8 cellular contexts compared by ENCODE assay signal in genomic region chr4:1855334-1856070, GRCh38. TPM values are rescaled to one million over a fixed set of nuclear protein-coding genes. Genes with fewer than 3 reads are reported as not detected.
DNase-seq lines count a peak whose midpoint lies in the region; ATAC-seq and TF ChIP-seq lines count a peak whose summit lies in the region.

No MANE protein-coding gene starts in this region.

- ATAC-seq in Right ventricle myocardium inferior (peak; percentile 2), HG03159 (IDR thresholded peaks at IDR 0.05; ENCODE audit: unreplicated experiment) (peak; percentile 22), GM18861 (IDR thresholded peaks at IDR 0.05; ENCODE audit: unreplicated experiment) (no peak)

- peaks cover 0 to 7% (median 0%) of the 10 kb centered on the region in 4 donors for H3K36me3 ChIP-seq in esophagus muscularis mucosa
- no peaks in the 10 kb centered on the region for H3K36me3 ChIP-seq in neural progenitor cell

- H3K27ac ChIP-seq in esophagus muscularis mucosa (replicated peaks in 1 of 4): peak overlapping the region; percentile 73 to 96 (median 90)
- no peak overlapping the region for H3K27ac ChIP-seq in neural progenitor cell

- H3K9me3 Mint-ChIP-seq in activated CD4-positive, alpha-beta T cell treated with anti-CD3 and anti-CD28 coated beads, Interleukin-2, amount 10 ng/mL, durations not matched to agents 24 days and 14 days: no peaks in the 10 kb centered on the region
- no peaks in the 10 kb centered on the region for H3K9me3 Mint-ChIP-seq in neural progenitor cell

- no peak for TF ChIP-seq EP300 in esophagus muscularis mucosa (IDR thresholded peaks at IDR 0.05)

- H3K4me3 Mint-ChIP-seq in activated CD4-positive, alpha-beta T cell treated with anti-CD3 and anti-CD28 coated beads, Interleukin-2, amount 10 ng/mL, durations not matched to agents 24 days and 14 days: peak overlapping the region; percentile 90
- peak overlapping the region; percentile 84 for H3K4me3 Mint-ChIP-seq in neural progenitor cell

- H3K4me1 Mint-ChIP-seq in activated CD4-positive, alpha-beta T cell treated with anti-CD3 and anti-CD28 coated beads, Interleukin-2, amount 10 ng/mL, durations not matched to agents 24 days and 14 days: peaks cover 30% of the 10 kb centered on the region
- H3K4me1 Mint-ChIP-seq in neural progenitor cell: peaks cover 47% of the 10 kb centered on the region

- H3K27me3 ChIP-seq in esophagus muscularis mucosa: no peaks in the 10 kb centered on the region
- peaks cover 42% of the 10 kb centered on the region for H3K27me3 ChIP-seq in neural progenitor cell

- DNase-seq in Right ventricle myocardium inferior (ENCODE audit: missing footprints) (peak; percentile 77), cardiac septum (ENCODE audit: low spot score) (no peak), esophagus muscularis mucosa (ENCODE audit: extremely low spot score) (no peak), neural progenitor cell (ENCODE audit: low spot score) (peak; percentile 45), globus pallidus (ENCODE audit: low spot score) (no peak)
- peak; percentile 79 for DNase-seq in activated CD4-positive, alpha-beta T cell treated with anti-CD3 and anti-CD28 coated beads, Interleukin-2, amount 10 ng/mL, durations not matched to agents 24 days and 14 days

- peaks cover 43% of the 10 kb centered on the region for H4K20me1 ChIP-seq in neural progenitor cell (ENCODE audit: low read depth)

- TF ChIP-seq CTCF in esophagus muscularis mucosa (IDR thresholded peaks at IDR 0.05) (no peak), neural progenitor cell (IDR thresholded peaks at IDR 0.05) (no peak)

- 3% methylated on average over 8 of the region's 92 CpGs for WGBS in esophagus muscularis mucosa

- H3K79me2 ChIP-seq in neural progenitor cell (ENCODE audit: low read depth): peaks cover 41% of the 10 kb centered on the region

- H3K9me3 ChIP-seq in esophagus muscularis mucosa (no peaks in the 10 kb centered on the region), neural progenitor cell (ENCODE audit: low read depth) (no peaks in the 10 kb centered on the region)

- peak overlapping the region; percentile 73 for H2AFZ ChIP-seq in neural progenitor cell (replicated peaks)

- H3K4me1 ChIP-seq in esophagus muscularis mucosa: peaks cover 47 to 68% (median 53%) of the 10 kb centered on the region in 4 donors
- H3K4me1 ChIP-seq in neural progenitor cell: peaks cover 4% of the 10 kb centered on the region

- intact Hi-C loops in Right ventricle myocardium inferior (cut with DNase I) (loop anchor here (1.0 kb wide), 1 partner anchor 44 kb away; no protein-coding TSS in a partner anchor), cardiac septum (cut with DNase I) (loop anchor here (2.0 kb wide), 1 partner anchor 15 kb away; the partner anchor contains the start of gene NSD2), esophagus muscularis mucosa (cut with DNase I) (loop anchor here (5.0 kb wide), 1 partner anchor 42 kb away; no protein-coding TSS in a partner anchor)
- intact Hi-C loops in activated CD4-positive, alpha-beta T cell treated with anti-CD3 and anti-CD28 coated beads, Interleukin-2, amount 10 ng/mL, durations not matched to agents 24 days and 14 days (cut with micrococcal nuclease): loop anchor here (1.0 to 10.0 kb wide), 5 partner anchors 15 to 1107 kb away; partner anchors contain the start of genes CFAP99, GRK4, NOP14 and TACC3

- no peaks in the 10 kb centered on the region for H3K27me3 Mint-ChIP-seq in activated CD4-positive, alpha-beta T cell treated with anti-CD3 and anti-CD28 coated beads, Interleukin-2, amount 10 ng/mL, durations not matched to agents 24 days and 14 days
- peaks cover 4% of the 10 kb centered on the region for H3K27me3 Mint-ChIP-seq in neural progenitor cell (ENCODE audit: insufficient read depth, low read depth)

- peaks cover 6% of the 10 kb centered on the region for H3F3A ChIP-seq in neural progenitor cell (ENCODE audit: low read depth)

- H3K36me3 Mint-ChIP-seq in activated CD4-positive, alpha-beta T cell treated with anti-CD3 and anti-CD28 coated beads, Interleukin-2, amount 10 ng/mL, durations not matched to agents 24 days and 14 days (ENCODE audit: low read depth): peaks cover 10% of the 10 kb centered on the region
- H3K36me3 Mint-ChIP-seq in neural progenitor cell: peaks cover 6% of the 10 kb centered on the region

- peak overlapping the region; percentile 98 for H3K4me2 ChIP-seq in neural progenitor cell

- peak; percentile 5 for TF ChIP-seq POLR2A in esophagus muscularis mucosa (IDR thresholded peaks at IDR 0.05; ENCODE audit: low read depth)

- H3K27ac Mint-ChIP-seq in activated CD4-positive, alpha-beta T cell treated with anti-CD3 and anti-CD28 coated beads, Interleukin-2, amount 10 ng/mL, durations not matched to agents 24 days and 14 days: peak overlapping the region; percentile 82
- no peak overlapping the region for H3K27ac Mint-ChIP-seq in neural progenitor cell

- peak overlapping the region; percentile 18 for H3K9ac ChIP-seq in neural progenitor cell

- H3K4me3 ChIP-seq in esophagus muscularis mucosa: peak overlapping the region; percentile 67 to 92 (median 78)
- peak overlapping the region; percentile 74 for H3K4me3 ChIP-seq in neural progenitor cell

RNA-seq across cellular contexts. Expression of gene LETM1, which starts 0.5 kb away (rescaled TPM):
- total RNA-seq in Right ventricle myocardium inferior (39.8 TPM), cardiac septum (37.8 TPM), esophagus muscularis mucosa (10 to 100 TPM; 23.7 to 34.7 (median 33.3) TPM), neural progenitor cell (ENCODE audit: low replicate concordance) (16.9 and 34.8 TPM in 2 replicates)
- 97.2 and 98.7 TPM in 2 replicates for total RNA-seq in activated CD4-positive, alpha-beta T cell treated with anti-CD3 and anti-CD28 coated beads, Interleukin-2, amount 10 ng/mL, durations not matched to agents 24 days and 14 days

RNA-seq across cellular contexts. Expression of gene NSD2, which starts 15.7 kb away (rescaled TPM):
- total RNA-seq in Right ventricle myocardium inferior (37.0 TPM), cardiac septum (60.4 TPM), esophagus muscularis mucosa (10 to 100 TPM; 31.8 to 44.2 (median 37.5) TPM), neural progenitor cell (ENCODE audit: low replicate concordance) (165 and 176 TPM in 2 replicates)
- total RNA-seq in activated CD4-positive, alpha-beta T cell treated with anti-CD3 and anti-CD28 coated beads, Interleukin-2, amount 10 ng/mL, durations not matched to agents 24 days and 14 days: 208 and 214 TPM in 2 replicates

Comparison
In these comparisons a context has a peak if more than half of its experiments do, and no peak if none do; other contexts are left out.
1. DNase-seq: peak in Right ventricle myocardium inferior (single experiment), activated CD4-positive, alpha-beta T cell treated with anti-CD3 and anti-CD28 coated beads, Interleukin-2, amount 10 ng/mL, durations not matched to agents 24 days and 14 days (single experiment) and neural progenitor cell (single experiment); none in cardiac septum (single experiment), esophagus muscularis mucosa (single experiment) and globus pallidus (single experiment).